8 cellular contexts compared by ENCODE assay signal in the genomic region with DNA sequence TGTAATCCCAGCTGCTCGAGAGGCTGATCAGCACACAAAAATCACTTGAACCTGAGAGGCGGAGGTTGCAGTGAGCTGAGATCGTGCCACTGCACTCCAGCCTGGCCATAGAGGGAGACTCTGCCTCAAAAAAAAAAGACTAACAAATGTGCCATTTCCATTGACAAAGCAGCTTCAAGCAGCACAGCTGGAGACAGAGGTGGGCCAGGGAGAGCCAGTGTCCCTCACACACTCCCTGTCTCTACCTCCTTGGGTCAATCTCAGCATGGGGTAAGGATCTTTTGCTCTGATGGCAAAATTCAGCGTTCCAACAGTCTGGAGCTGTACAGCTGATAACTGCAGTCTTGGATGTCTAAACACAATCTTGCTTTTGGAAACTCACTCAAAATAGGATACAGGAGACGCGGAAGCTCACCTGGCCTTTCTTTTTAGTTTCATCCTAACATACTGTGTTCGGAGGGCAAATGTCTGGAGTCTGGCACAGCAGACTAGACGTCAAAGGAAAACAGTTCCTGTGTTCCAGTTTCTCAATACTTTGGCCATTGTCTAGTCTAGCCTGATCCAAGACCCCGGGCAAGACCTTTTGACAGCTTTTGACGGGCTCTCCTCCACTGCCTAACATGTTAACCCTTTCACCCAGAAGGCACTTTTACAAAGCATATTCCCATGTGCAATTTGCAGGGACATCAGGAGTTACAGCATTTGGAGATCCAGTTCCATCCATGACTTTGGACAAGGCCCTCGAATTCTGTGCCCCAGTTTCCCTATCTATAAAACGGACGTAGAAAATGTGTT. TPM values are rescaled to one million over a fixed set of nuclear protein-coding genes. Genes with fewer than 3 reads are reported as not detected.
DNase-seq lines count a peak whose midpoint lies in the region; ATAC-seq, FAIRE-seq and TF ChIP-seq lines count a peak whose summit lies in the region.

No MANE protein-coding gene starts in this region.

- TF ChIP-seq CTCF in GM23338 (conservative IDR thresholded peaks at IDR 0.05; ENCODE audit: low read depth in 2 of 2) (no peak), activated B cell treated with CpG ODN at 0.5 μM for 24 hours (IDR thresholded peaks at IDR 0.05) (no peak), gastroesophageal sphincter (IDR thresholded peaks at IDR 0.05) (no peak), gastrocnemius medialis (IDR thresholded peaks at IDR 0.05 in 4 of 5, conservative IDR thresholded peaks at IDR 0.05 in 1 of 5) (no peak)

- H3K27ac ChIP-seq in GM23338 (ENCODE audit: low read depth) (peak overlapping the region; percentile 85), gastroesophageal sphincter (peak overlapping the region in 3 of 4 donors; percentile 79 to 87 (median 84)), gastrocnemius medialis (peak overlapping the region; percentile 78 to 89 (median 83))

- H3K36me3 ChIP-seq in GM23338 (ENCODE audit: insufficient read depth) (peaks cover 16% of the 10 kb centered on the region), gastroesophageal sphincter (peaks cover 0 to 28% of the 10 kb centered on the region in 2 donors), gastrocnemius medialis (no peaks in the 10 kb centered on the region)

- in situ Hi-C loops in gastrocnemius medialis (cut with MboI; ENCODE audit: low sequenced_read_pairs in 4 of 4) = no loop called here

- H3K4me2 ChIP-seq in GM23338 = peak overlapping the region; percentile 96

- H3K9me2 ChIP-seq in GM23338 (ENCODE audit: insufficient read depth) = no peaks in the 10 kb centered on the region

- POLR2A ChIA-PET in activated B cell treated with CpG ODN at 0.5 μM for 24 hours (lab: Charles Lee) = no interaction called here

- TF ChIP-seq EP300 in gastroesophageal sphincter (IDR thresholded peaks at IDR 0.05) = no peak

- H3K9me3 Mint-ChIP-seq in GM23338 (peaks cover 5% of the 10 kb centered on the region; the same call in 1 of the 3 replicates), activated B cell treated with CpG ODN at 0.5 μM for 24 hours (no peaks in the 10 kb centered on the region)

- H3K4me3 Mint-ChIP-seq in GM23338 (peak overlapping the region; percentile 83), activated B cell treated with CpG ODN at 0.5 μM for 24 hours (peak overlapping the region; percentile 81)

- DNase-seq in GM23338 (ENCODE audit: low spot score) (peak; percentile 45), activated B cell treated with CpG ODN at 0.5 μM for 24 hours (no peak), gastrocnemius medialis (no peak), NCI-H146 treated with DMSO at 0.1 percent for 48 hours (lab: John Stamatoyannopoulos, UW; ENCODE audit: unreplicated experiment) (no peak), GM19239 (ENCODE audit: insufficient read length, low spot score) (no peak)

- CTCF ChIA-PET in activated B cell treated with CpG ODN at 0.5 μM for 24 hours (lab: Charles Lee) = no interaction called here

- TF ChIP-seq POLR2A in gastroesophageal sphincter (IDR thresholded peaks at IDR 0.05) = no peak
- TF ChIP-seq POLR2A in gastrocnemius medialis (IDR thresholded peaks at IDR 0.05) = no peak

- H3K36me3 Mint-ChIP-seq in GM23338 (ENCODE audit: low read depth) = peaks cover 70% of the 10 kb centered on the region
- peaks cover 38% of the 10 kb centered on the region for H3K36me3 Mint-ChIP-seq in activated B cell treated with CpG ODN at 0.5 μM for 24 hours (ENCODE audit: low read depth)

- peak overlapping the region; percentile 90 for H3K27ac Mint-ChIP-seq in GM23338
- peak overlapping the region; percentile 75 for H3K27ac Mint-ChIP-seq in activated B cell treated with CpG ODN at 0.5 μM for 24 hours

- H3K4me1 ChIP-seq in GM23338 (ENCODE audit: insufficient read depth) = peaks cover 68% of the 10 kb centered on the region
- H3K4me1 ChIP-seq in gastroesophageal sphincter = peaks cover 0 to 35% (median 16%) of the 10 kb centered on the region in 3 donors
- peaks cover 23 to 30% of the 10 kb centered on the region in 2 donors for H3K4me1 ChIP-seq in gastrocnemius medialis

- H4K20me1 ChIP-seq in GM23338 (replicated peaks; ENCODE audit: insufficient read depth) = peaks cover 37% of the 10 kb centered on the region

- H3K27me3 Mint-ChIP-seq in GM23338 (ENCODE audit: insufficient read depth, low read depth, poor library complexity) = peaks cover 30% of the 10 kb centered on the region
- H3K27me3 Mint-ChIP-seq in activated B cell treated with CpG ODN at 0.5 μM for 24 hours = peaks cover 2% of the 10 kb centered on the region

- 38 to 40% methylated on average over 12 of the region's 13 CpGs for WGBS in gastroesophageal sphincter (ENCODE audit: low coverage in 1 of 2), 2 donors

- H3K9me3 ChIP-seq in gastroesophageal sphincter (no peaks in the 10 kb centered on the region), gastrocnemius medialis (no peaks in the 10 kb centered on the region)

- no peak for FAIRE-seq in GM19239 (lab: Jason Lieb, UNC)

- H3K27me3 ChIP-seq in GM23338 (ENCODE audit: insufficient read depth) = peaks cover 9% of the 10 kb centered on the region
- H3K27me3 ChIP-seq in gastroesophageal sphincter = no peaks in the 10 kb centered on the region
- H3K27me3 ChIP-seq in gastrocnemius medialis = no peaks in the 10 kb centered on the region

- peaks cover 54% of the 10 kb centered on the region for H3F3A ChIP-seq in GM23338 (replicated peaks; ENCODE audit: low read depth)

- ATAC-seq in GM23338 (peak; percentile 11), activated B cell treated with CpG ODN at 0.5 μM for 24 hours (ENCODE audit: low read depth) (no peak), gastroesophageal sphincter (no peak), gastrocnemius medialis (no peak), GM18861 (IDR thresholded peaks at IDR 0.05; ENCODE audit: unreplicated experiment) (no peak), GM21737 (IDR thresholded peaks at IDR 0.05; ENCODE audit: unreplicated experiment) (no peak)

- intact Hi-C loops in activated B cell treated with CpG ODN at 0.5 μM for 24 hours (cut with micrococcal nuclease) = loop anchor here (10.0 kb wide), 1 partner anchor 1912 kb away; a partner anchor contains a TSS
- intact Hi-C loops in gastrocnemius medialis (cut with DNase I; ENCODE audit: low total_unique reads) = loop anchor here (10.0 kb wide), 2 partner anchors 312 to 382 kb away; a partner anchor contains a TSS

- H3K4me3 ChIP-seq in GM23338 (peak overlapping the region; percentile 80), gastroesophageal sphincter (peak overlapping the region; percentile 44 to 80), gastrocnemius medialis (peak overlapping the region; percentile 77 to 99 (median 80))

- H3K4me1 Mint-ChIP-seq in GM23338 (peaks cover 72% of the 10 kb centered on the region), activated B cell treated with CpG ODN at 0.5 μM for 24 hours (peaks cover 65% of the 10 kb centered on the region)

- no peak overlapping the region for H2AFZ ChIP-seq in GM23338

- H3K79me2 ChIP-seq in GM23338 (replicated peaks; ENCODE audit: insufficient read depth) = peaks cover 78% of the 10 kb centered on the region

TF ChIP-seq in GM23338, 12 proteins besides CTCF, POLR2A, EP300 and RAD21 (continues in another document):
- TF ChIP-seq CREB1 (CRISPR knock-in tag; IDR thresholded peaks at IDR 0.05; ENCODE audit: low read depth) (no peak), EZH2 (IDR thresholded peaks at IDR 0.05; ENCODE audit: low read depth, unreplicated experiment) (no peak), ZNF331 (CRISPR knock-in tag; IDR thresholded peaks at IDR 0.05; ENCODE audit: low read depth) (no peak), POLR2AphosphoS5 (IDR thresholded peaks at IDR 0.05; ENCODE audit: low read depth) (no peak; the same call in 1 of the 2 replicates), STAT1 (IDR thresholded peaks at IDR 0.05; ENCODE audit: unreplicated experiment) (no peak), JUNB (IDR thresholded peaks at IDR 0.05; ENCODE audit: unreplicated experiment) (no peak), EZH2phosphoT487 (IDR thresholded peaks at IDR 0.05; ENCODE audit: unreplicated experiment) (no peak), NANOG (IDR thresholded peaks at IDR 0.05; ENCODE audit: borderline replicate concordance) (no peak)
- TF ChIP-seq, protein P1, sequence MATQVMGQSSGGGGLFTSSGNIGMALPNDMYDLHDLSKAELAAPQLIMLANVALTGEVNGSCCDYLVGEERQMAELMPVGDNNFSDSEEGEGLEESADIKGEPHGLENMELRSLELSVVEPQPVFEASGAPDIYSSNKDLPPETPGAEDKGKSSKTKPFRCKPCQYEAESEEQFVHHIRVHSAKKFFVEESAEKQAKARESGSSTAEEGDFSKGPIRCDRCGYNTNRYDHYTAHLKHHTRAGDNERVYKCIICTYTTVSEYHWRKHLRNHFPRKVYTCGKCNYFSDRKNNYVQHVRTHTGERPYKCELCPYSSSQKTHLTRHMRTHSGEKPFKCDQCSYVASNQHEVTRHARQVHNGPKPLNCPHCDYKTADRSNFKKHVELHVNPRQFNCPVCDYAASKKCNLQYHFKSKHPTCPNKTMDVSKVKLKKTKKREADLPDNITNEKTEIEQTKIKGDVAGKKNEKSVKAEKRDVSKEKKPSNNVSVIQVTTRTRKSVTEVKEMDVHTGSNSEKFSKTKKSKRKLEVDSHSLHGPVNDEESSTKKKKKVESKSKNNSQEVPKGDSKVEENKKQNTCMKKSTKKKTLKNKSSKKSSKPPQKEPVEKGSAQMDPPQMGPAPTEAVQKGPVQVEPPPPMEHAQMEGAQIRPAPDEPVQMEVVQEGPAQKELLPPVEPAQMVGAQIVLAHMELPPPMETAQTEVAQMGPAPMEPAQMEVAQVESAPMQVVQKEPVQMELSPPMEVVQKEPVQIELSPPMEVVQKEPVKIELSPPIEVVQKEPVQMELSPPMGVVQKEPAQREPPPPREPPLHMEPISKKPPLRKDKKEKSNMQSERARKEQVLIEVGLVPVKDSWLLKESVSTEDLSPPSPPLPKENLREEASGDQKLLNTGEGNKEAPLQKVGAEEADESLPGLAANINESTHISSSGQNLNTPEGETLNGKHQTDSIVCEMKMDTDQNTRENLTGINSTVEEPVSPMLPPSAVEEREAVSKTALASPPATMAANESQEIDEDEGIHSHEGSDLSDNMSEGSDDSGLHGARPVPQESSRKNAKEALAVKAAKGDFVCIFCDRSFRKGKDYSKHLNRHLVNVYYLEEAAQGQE (IDR thresholded peaks at IDR 0.05; ENCODE audit: unreplicated experiment) = no peak

RNA-seq across cellular contexts. Expression of a gene that starts 2.9 kb away (rescaled TPM):
- total RNA-seq in GM23338 (2014; rRNA removed; shearing (Covaris generic)) = 367 and 386 TPM in 2 replicates
- 97.1 and 99.3 TPM in 2 replicates for polyA plus RNA-seq in GM23338 (2016; fragmentation: Nextera tagmentation; extraction: Ambion mirVana)
- total RNA-seq in activated B cell treated with CpG ODN at 0.5 μM for 24 hours (79.4 and 85.1 TPM in 2 replicates), gastroesophageal sphincter (10 to 100 TPM in 3 of 4 donors, 1 to 10 TPM in 1; 9.5 to 21.3 (median 18.5) TPM), gastrocnemius medialis (10 to 100 TPM in 1 of 4 donors, 1 to 10 TPM in 3; 5.7 to 11.5 (median 7.8) TPM)
